2 cellular contexts compared by ENCODE assay signal in the genomic region with DNA sequence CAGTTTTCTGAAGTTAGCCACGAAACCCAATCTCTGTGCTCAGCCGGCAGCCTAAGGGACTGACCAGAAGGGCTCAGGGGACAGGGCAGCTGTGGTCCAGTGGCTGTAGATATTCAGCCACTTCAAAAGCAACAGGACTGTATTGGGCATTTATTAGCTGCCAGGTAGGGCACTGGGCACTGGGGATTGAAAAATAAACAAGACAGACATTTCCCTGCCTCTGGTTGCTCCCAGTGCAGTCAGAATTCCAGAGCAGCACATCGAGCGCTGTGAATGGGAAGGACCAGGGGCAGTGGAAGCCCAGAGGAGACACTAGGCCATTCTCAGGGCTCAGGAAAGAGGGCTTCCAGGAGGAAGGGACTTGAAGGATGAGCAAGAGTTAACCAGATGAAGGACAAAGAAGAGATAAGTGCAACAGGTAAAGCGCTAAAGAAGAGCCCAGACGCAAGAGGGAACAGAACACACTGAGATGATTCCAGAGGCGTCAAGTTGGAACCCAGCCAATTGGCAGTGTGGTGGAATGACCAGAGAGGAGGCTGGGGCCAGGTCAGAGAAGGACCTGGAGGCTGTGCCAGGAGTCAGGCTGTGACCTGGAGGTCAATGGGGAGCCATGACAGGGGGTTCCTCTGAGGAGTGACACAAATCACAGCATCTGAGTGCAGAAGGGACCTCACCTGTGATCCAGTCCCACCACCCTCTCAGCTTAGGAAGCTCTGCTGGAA.
TF ChIP-seq lines count a peak whose summit lies in the region.

No MANE protein-coding gene starts in this region.

TF ChIP-seq in HepG2, 621 proteins besides CTCF, POLR2A, EP300 and RAD21:
- TF ChIP-seq, protein P1, sequence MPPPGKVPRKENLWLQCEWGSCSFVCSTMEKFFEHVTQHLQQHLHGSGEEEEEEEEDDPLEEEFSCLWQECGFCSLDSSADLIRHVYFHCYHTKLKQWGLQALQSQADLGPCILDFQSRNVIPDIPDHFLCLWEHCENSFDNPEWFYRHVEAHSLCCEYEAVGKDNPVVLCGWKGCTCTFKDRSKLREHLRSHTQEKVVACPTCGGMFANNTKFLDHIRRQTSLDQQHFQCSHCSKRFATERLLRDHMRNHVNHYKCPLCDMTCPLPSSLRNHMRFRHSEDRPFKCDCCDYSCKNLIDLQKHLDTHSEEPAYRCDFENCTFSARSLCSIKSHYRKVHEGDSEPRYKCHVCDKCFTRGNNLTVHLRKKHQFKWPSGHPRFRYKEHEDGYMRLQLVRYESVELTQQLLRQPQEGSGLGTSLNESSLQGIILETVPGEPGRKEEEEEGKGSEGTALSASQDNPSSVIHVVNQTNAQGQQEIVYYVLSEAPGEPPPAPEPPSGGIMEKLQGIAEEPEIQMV (CRISPR knock-in tag; IDR thresholded peaks at IDR 0.05; ENCODE audit: low read depth), result no peak
- no peak for TF ChIP-seq SIX4 (CRISPR knock-in tag; IDR thresholded peaks at IDR 0.05)
- no peak for TF ChIP-seq ATF7 (IDR thresholded peaks at IDR 0.05)
- no peak for TF ChIP-seq ATF7 (CRISPR knock-in tag; IDR thresholded peaks at IDR 0.05)

TF ChIP-seq in K562, 482 proteins besides CTCF, POLR2A, EP300 and RAD21:
- no peak for TF ChIP-seq ZFP1 (CRISPR knock-in tag; IDR thresholded peaks at IDR 0.05)
- TF ChIP-seq NFIC (IDR thresholded peaks at IDR 0.05), result peak; percentile 47
- no peak for TF ChIP-seq XRCC3 (IDR thresholded peaks at IDR 0.05)
- TF ChIP-seq, protein P2, sequence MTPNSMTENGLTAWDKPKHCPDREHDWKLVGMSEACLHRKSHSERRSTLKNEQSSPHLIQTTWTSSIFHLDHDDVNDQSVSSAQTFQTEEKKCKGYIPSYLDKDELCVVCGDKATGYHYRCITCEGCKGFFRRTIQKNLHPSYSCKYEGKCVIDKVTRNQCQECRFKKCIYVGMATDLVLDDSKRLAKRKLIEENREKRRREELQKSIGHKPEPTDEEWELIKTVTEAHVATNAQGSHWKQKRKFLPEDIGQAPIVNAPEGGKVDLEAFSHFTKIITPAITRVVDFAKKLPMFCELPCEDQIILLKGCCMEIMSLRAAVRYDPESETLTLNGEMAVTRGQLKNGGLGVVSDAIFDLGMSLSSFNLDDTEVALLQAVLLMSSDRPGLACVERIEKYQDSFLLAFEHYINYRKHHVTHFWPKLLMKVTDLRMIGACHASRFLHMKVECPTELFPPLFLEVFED (CRISPR knock-in tag; conservative IDR thresholded peaks at IDR 0.05), result no peak
TF ChIP-seq in K562: peak in this region for 1.
